Comparison of ENCODE assay signal across 7 cellular contexts in the genomic region with DNA sequence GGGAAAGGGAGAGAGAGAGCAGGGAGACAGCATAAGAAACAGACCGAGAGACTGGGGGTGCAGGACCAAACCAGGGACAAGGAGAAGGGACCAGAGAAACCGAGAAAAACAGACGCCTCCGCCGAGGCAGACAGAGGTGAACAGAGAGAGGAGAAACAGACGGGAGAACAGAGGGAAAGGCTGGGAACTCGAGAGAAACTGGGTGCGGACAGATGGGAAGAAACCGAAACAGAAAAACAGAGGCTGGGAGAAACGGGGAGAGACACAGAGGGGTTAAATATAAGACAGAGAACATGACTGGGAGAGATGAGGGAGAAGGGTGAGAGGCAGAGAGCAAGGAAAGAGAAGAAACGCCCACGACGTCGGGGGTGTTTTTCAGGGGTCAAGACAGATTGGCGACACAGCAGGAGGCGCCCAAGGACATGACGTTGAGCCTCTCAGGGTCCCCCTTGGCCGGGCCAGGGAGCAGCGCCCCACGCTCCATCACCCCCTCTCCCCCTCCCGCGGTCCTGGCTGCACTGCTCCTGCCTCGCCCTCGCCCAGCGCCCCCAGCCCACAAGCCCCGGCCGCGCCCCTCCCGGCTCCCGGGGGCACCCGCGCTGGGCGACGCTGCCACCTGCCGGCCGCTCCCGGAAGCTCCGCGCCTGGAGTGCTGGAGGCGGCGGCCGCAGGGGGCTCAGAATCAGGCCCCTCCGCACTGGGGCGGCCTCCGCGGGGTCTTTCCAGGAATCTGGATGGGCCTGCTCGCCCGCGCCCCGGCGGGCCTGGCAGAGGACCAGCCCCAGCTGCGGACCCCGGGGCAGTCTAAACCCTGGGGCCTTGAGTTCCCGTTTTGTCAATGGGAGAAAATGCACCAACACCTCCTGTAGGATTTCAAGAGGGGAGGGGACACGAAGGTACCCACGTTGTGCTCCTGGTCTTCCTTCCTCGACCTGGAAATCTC. TPM values are rescaled to one million over a fixed set of nuclear protein-coding genes. Genes with fewer than 3 reads are reported as not detected.
DNase-seq lines count a peak whose midpoint lies in the region; ATAC-seq and TF ChIP-seq lines count a peak whose summit lies in the region.

No MANE protein-coding gene starts in this region.

- H3K4me3 Mint-ChIP-seq in naive B cell = peak overlapping the region; percentile 68 to 91 (median 79)
- peak overlapping the region; percentile 83 to 86 for H3K4me3 Mint-ChIP-seq in stimulated activated naive CD8-positive, alpha-beta T cell treated with anti-CD3 and anti-CD28 coated beads, Interleukin-15, amount 100 ng/mL, for 72 hours

- no peak for TF ChIP-seq POLR2A in esophagus muscularis mucosa (IDR thresholded peaks at IDR 0.05; ENCODE audit: low read depth)

- peak overlapping the region; percentile 8 for H3K4me3 ChIP-seq in GM12875 (ENCODE audit: low read depth, low read length)
- peak overlapping the region; percentile 62 to 78 (median 68) for H3K4me3 ChIP-seq in esophagus muscularis mucosa

- peak; percentile 59 to 75 for ATAC-seq in naive B cell (ENCODE audit: low read depth in 2 of 2)
- peak; percentile 54 for ATAC-seq in stimulated activated naive CD8-positive, alpha-beta T cell treated with anti-CD3 and anti-CD28 coated beads, Interleukin-15, amount 100 ng/mL, for 72 hours
- no peak for ATAC-seq in HG03469 (IDR thresholded peaks at IDR 0.05; ENCODE audit: unreplicated experiment)

- H3K27me3 Mint-ChIP-seq in naive B cell = peaks cover 39 to 58% (median 48%) of the 10 kb centered on the region in 3 donors
- peaks cover 61% of the 10 kb centered on the region for H3K27me3 Mint-ChIP-seq in stimulated activated naive CD8-positive, alpha-beta T cell treated with anti-CD3 and anti-CD28 coated beads, Interleukin-15, amount 100 ng/mL, for 72 hours

- H3K27ac ChIP-seq in esophagus muscularis mucosa (replicated peaks in 1 of 4) = peak overlapping the region; percentile 74 to 86 (median 80)

- peaks cover 7 to 8% (median 8%) of the 10 kb centered on the region in 3 donors for H3K4me1 Mint-ChIP-seq in naive B cell
- peaks cover 21% of the 10 kb centered on the region for H3K4me1 Mint-ChIP-seq in stimulated activated naive CD8-positive, alpha-beta T cell treated with anti-CD3 and anti-CD28 coated beads, Interleukin-15, amount 100 ng/mL, for 72 hours

- H3K9me3 Mint-ChIP-seq in naive B cell = no peaks in the 10 kb centered on the region
- no peaks in the 10 kb centered on the region for H3K9me3 Mint-ChIP-seq in stimulated activated naive CD8-positive, alpha-beta T cell treated with anti-CD3 and anti-CD28 coated beads, Interleukin-15, amount 100 ng/mL, for 72 hours

- no peaks in the 10 kb centered on the region for H3K36me3 ChIP-seq in esophagus muscularis mucosa

- H3K27ac Mint-ChIP-seq in naive B cell = peak overlapping the region in 1 of 6 donors; percentile 6
- H3K27ac Mint-ChIP-seq in stimulated activated naive CD8-positive, alpha-beta T cell treated with anti-CD3 and anti-CD28 coated beads, Interleukin-15, amount 100 ng/mL, for 72 hours = peak overlapping the region; percentile 45 to 50

- TF ChIP-seq EP300 in esophagus muscularis mucosa (IDR thresholded peaks at IDR 0.05) = no peak

- no peaks in the 10 kb centered on the region for H3K9me3 ChIP-seq in esophagus muscularis mucosa

- TF ChIP-seq CTCF in GM12875 (IDR thresholded peaks at IDR 0.05; ENCODE audit: borderline replicate concordance, insufficient read depth, low read depth, low read length) = peak; percentile 86
- peak in 2 of 3 experiments; percentile 99 to 100 for TF ChIP-seq CTCF in esophagus muscularis mucosa (IDR thresholded peaks at IDR 0.05)

- DNase-seq in NCI-H345 (lab: John Stamatoyannopoulos, UW) = peak; percentile 50
- peak; percentile 42 for DNase-seq in activated T-cell treated with anti-CD3 and anti-CD28 coated beads for 4 hours
- no peak for DNase-seq in esophagus muscularis mucosa (ENCODE audit: extremely low spot score)
- DNase-seq in naive B cell = peak; percentile 51
- peak; percentile 49 to 61 for DNase-seq in stimulated activated naive CD8-positive, alpha-beta T cell treated with anti-CD3 and anti-CD28 coated beads, Interleukin-15, amount 100 ng/mL, for 72 hours

- WGBS in esophagus muscularis mucosa = 4% methylated on average over 40 of the region's 57 CpGs

- H3K27me3 ChIP-seq in esophagus muscularis mucosa = peaks cover 0 to 13% (median 0%) of the 10 kb centered on the region in 4 donors

- intact Hi-C loops in esophagus muscularis mucosa (cut with DNase I) = loop anchor here (1.0 kb wide), 1 partner anchor 73 kb away; no protein-coding TSS in a partner anchor

- H3K36me3 Mint-ChIP-seq in naive B cell = peaks cover 0 to 8% of the 10 kb centered on the region in 2 donors

- H3K4me1 ChIP-seq in esophagus muscularis mucosa = peaks cover 18 to 54% (median 32%) of the 10 kb centered on the region in 4 donors

RNA-seq across cellular contexts. Expression of gene TMEM92, which starts 1.3 kb away (rescaled TPM):
- total RNA-seq in esophagus muscularis mucosa = under 1 TPM in 1 of 4 donors, not detected in 3; 0.80 TPM
- not detected for polyA plus RNA-seq in naive B cell (ENCODE audit: low read depth in 6 of 6)
